25 cellular contexts compared by ENCODE assay signal in the genomic region with DNA sequence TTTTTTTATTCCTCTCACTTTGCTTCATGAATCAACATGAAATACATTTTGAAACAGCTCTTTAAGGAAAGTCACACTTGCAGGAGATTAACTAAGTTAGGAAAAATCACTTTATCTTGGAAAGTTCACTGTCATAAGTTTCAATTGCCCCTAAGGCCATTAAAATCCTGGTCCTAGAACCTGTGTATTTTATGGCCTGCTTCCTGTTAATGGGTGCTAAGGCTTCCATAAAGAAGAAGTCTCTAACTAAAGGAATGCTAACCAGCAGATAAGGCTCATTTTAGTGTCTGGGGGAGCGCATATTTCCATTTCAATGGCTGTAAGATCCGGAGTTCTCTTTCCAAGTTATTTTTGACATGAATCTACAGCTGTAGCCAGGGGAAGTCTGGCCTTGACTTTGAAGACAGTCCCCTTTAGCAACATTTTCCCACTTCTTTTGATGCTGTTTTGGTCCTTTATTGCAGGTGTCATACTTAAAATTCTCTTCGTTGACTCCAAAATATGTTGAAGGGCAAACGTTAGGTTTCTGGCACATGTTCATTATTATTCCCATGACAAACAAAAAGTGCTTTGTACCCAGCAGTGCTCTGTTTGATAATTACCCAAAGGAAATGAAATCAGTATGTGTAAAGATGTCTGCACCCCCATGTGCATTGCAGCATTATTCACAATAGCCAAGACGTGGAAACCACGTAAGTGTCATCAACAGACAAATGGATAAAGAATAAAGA. TPM values are rescaled to one million over a fixed set of nuclear protein-coding genes. Genes with fewer than 3 reads are reported as not detected.
DNase-seq lines count a peak whose midpoint lies in the region; ATAC-seq and TF ChIP-seq lines count a peak whose summit lies in the region.
"Had no signal": no experiment of that assay in that cellular context is flagged by ENCODE, and none has a peak within 500 bp of the region (broad histone marks: within the 10 kb centered on the region; RNA-seq: fewer than 3 reads in every experiment).

No MANE protein-coding gene starts in this region.

- no peaks in the 10 kb centered on the region for H3K4me1 ChIP-seq in mucosa of descending colon (ENCODE audit: low read depth)
- H3K4me1 ChIP-seq: left lung had no signal

- H3K36me3 ChIP-seq in mucosa of descending colon (ENCODE audit: low read depth) (no peaks in the 10 kb centered on the region), brain microvascular endothelial cell (replicated peaks) (no peaks in the 10 kb centered on the region)
- H3K36me3 ChIP-seq: left lung, thoracic aorta had no signal

- ATAC-seq in mucosa of descending colon (peak; percentile 31), HG02798 (IDR thresholded peaks at IDR 0.05; ENCODE audit: poor library complexity, unreplicated experiment) (no peak), GM19455 (IDR thresholded peaks at IDR 0.05; ENCODE audit: unreplicated experiment) (no peak)
- ATAC-seq: A549, left lung, right cardiac atrium, T-helper 17 cell had no signal

- TF ChIP-seq CTCF in mucosa of descending colon (IDR thresholded peaks at IDR 0.05) (no peak), brain microvascular endothelial cell (IDR thresholded peaks at IDR 0.05; ENCODE audit: low read depth, low read length, missing control alignments) (no peak)

- in situ Hi-C loops in brain microvascular endothelial cell (cut with HindIII; ENCODE audit: low pct_ligation_motif_present, low sequenced_read_pairs) = no loop called here

- intact Hi-C loops in mucosa of descending colon (cut with DNase I, micrococcal nuclease) = no loop called here

- no peaks in the 10 kb centered on the region for H3K27me3 ChIP-seq in brain microvascular endothelial cell (replicated peaks)
- H3K27me3 ChIP-seq: left lung had no signal

- no peaks in the 10 kb centered on the region for H3K9me3 ChIP-seq in mucosa of descending colon
- H3K9me3 ChIP-seq: A549, left lung, thoracic aorta had no signal

- H3K4me3 ChIP-seq in mucosa of descending colon (no peak overlapping the region), brain microvascular endothelial cell (ENCODE audit: low read depth, low read length) (no peak overlapping the region)
- H3K4me3 ChIP-seq: A549, left lung, thoracic aorta had no signal

- DNase-seq in Ammon's horn (ENCODE audit: low spot score) = peak; percentile 36
- DNase-seq in foreskin melanocyte = peak; percentile 31
- DNase-seq in mucosa of descending colon = no peak
- no peak for DNase-seq in brain microvascular endothelial cell
- DNase-seq in stimulated activated CD4-positive, alpha-beta T cell treated with anti-CD3 and anti-CD28 coated beads, Interleukin-4, amount 100 ng/mL, for 24 hours = no peak
- DNase-seq: activated CD4-positive, alpha-beta T cell treated with anti-CD3 and anti-CD28 coated beads, Interleukin-2, amount 50 U/mL, for 1 hour; activated CD8-positive, alpha-beta memory T cell treated with anti-CD3 and anti-CD28 coated beads, Interleukin-2, amount 50 U/mL, for 4 hours; central memory CD4-positive, alpha-beta T cell; DMS153; erythroblast; GF-D8; KBM-7; left lung; NCI-H146; NCI-H2171; NCI-H774; OCI-M1; right cardiac atrium; Right ventricle myocardium superior; T-helper 17 cell had no signal

- H3K27ac ChIP-seq in angular gyrus (ENCODE audit: low read depth, low read length) (peak overlapping the region; percentile 75), brain microvascular endothelial cell (no peak overlapping the region)
- H3K27ac ChIP-seq: A549, left lung, thoracic aorta had no signal

RNA-seq across cellular contexts. Expression of a gene that starts 34.4 kb away (rescaled TPM):
- total RNA-seq in mucosa of descending colon = 10 to 100 TPM; 18.0 to 30.4 (median 29.6) TPM

Comparison
In these comparisons a context has a peak if more than half of its experiments do, and no peak if none do; other contexts are left out.
1. DNase-seq: peak in Ammon's horn (single experiment) and foreskin melanocyte (single experiment); none in mucosa of descending colon (0 of 3), brain microvascular endothelial cell (single experiment) and stimulated activated CD4-positive, alpha-beta T cell treated with anti-CD3 and anti-CD28 coated beads, Interleukin-4, amount 100 ng/mL, for 24 hours (single experiment).